17 cellular contexts compared by ENCODE assay signal in genomic region chr3:100810671-100811070, GRCh38.
DNase-seq lines count a peak whose midpoint lies in the region; ATAC-seq and TF ChIP-seq lines count a peak whose summit lies in the region.
"Had no signal": no experiment of that assay in that cellular context is flagged by ENCODE, and none has a peak within 500 bp of the region (broad histone marks: within the 10 kb centered on the region; RNA-seq: fewer than 3 reads in every experiment).

No MANE protein-coding gene starts in this region.

- H3K36me3 ChIP-seq in BJ (ENCODE audit: control insufficient read depth, insufficient read depth, low read length) (no peaks in the 10 kb centered on the region), MG63 (no peaks in the 10 kb centered on the region)
- H3K36me3 ChIP-seq: breast epithelium had no signal

- H3K27me3 Mint-ChIP-seq in osteocyte (ENCODE audit: unreplicated experiment): no peaks in the 10 kb centered on the region

- H3K4me3 ChIP-seq in BJ (ENCODE audit: low read depth, low read length) (no peak overlapping the region), MG63 (no peak overlapping the region)
- H3K4me3 ChIP-seq: breast epithelium, stomach had no signal

- H3K36me3 Mint-ChIP-seq in osteocyte (ENCODE audit: unreplicated experiment): peaks cover 2% of the 10 kb centered on the region

- peaks cover 3% of the 10 kb centered on the region for H3K9me3 Mint-ChIP-seq in osteocyte (ENCODE audit: unreplicated experiment)
- H3K9me3 Mint-ChIP-seq: activated CD4-positive, alpha-beta T cell treated with anti-CD3 and anti-CD28 coated beads, Interleukin-2, amount 10 ng/mL, durations not matched to agents 24 days and 14 days; neural crest cell had no signal

- no peak for ATAC-seq in GM21381 (IDR thresholded peaks at IDR 0.05; ENCODE audit: unreplicated experiment)
- ATAC-seq: esophagus mucosa had no signal

- H3K27me3 ChIP-seq in BJ (ENCODE audit: control insufficient read depth, insufficient read depth, low read length) (no peaks in the 10 kb centered on the region), MG63 (no peaks in the 10 kb centered on the region)
- H3K27me3 ChIP-seq: breast epithelium, stomach had no signal

- CTCF ChIA-PET in BJ (lab: Yijun Ruan, JAX): interaction anchor here (0.6 to 1.2 kb wide), 5 partner anchors 8 to 385 kb away, joined by 3 to 4 read pairs (median 3); no protein-coding TSS in a partner anchor

- TF ChIP-seq CTCF in BJ (IDR thresholded peaks at IDR 0.05; ENCODE audit: insufficient read depth, low read depth, low read length) (no peak), osteocyte (IDR thresholded peaks at IDR 0.05) (no peak)

- peaks cover 17% of the 10 kb centered on the region for H3K4me1 Mint-ChIP-seq in osteocyte (ENCODE audit: unreplicated experiment)
- H3K4me1 Mint-ChIP-seq: activated CD4-positive, alpha-beta T cell treated with anti-CD3 and anti-CD28 coated beads, Interleukin-2, amount 10 ng/mL, durations not matched to agents 24 days and 14 days; neural crest cell had no signal

- H3K27ac Mint-ChIP-seq in osteocyte (ENCODE audit: unreplicated experiment): peak overlapping the region; percentile 83
- H3K27ac Mint-ChIP-seq: activated CD4-positive, alpha-beta T cell treated with anti-CD3 and anti-CD28 coated beads, Interleukin-2, amount 10 ng/mL, durations not matched to agents 24 days and 14 days had no signal

- peak; percentile 26 for DNase-seq in BJ (ENCODE audit: low read depth)
- peak; percentile 39 for DNase-seq in MG63
- DNase-seq in fibroblast of gingiva (ENCODE audit: low read depth): peak; percentile 90
- no peak for DNase-seq in osteocyte (ENCODE audit: extremely low spot score, unreplicated experiment)
- no peak for DNase-seq in stimulated activated CD4-positive, alpha-beta T cell treated with anti-CD3 and anti-CD28 coated beads, Interleukin-4, amount 100 ng/mL, for 4 hours
- no peak for DNase-seq in AML-193 (lab: John Stamatoyannopoulos, UW)
- no peak for DNase-seq in NCI-H187 treated with DMSO at 0.1 percent for 48 hours (lab: John Stamatoyannopoulos, UW)
- DNase-seq: activated CD4-positive, alpha-beta T cell treated with anti-CD3 and anti-CD28 coated beads, Interleukin-2, amount 10 ng/mL, durations not matched to agents 24 days and 14 days; activated CD8-positive, alpha-beta memory T cell treated with anti-CD3 and anti-CD28 coated beads, Interleukin-2, amount 50 U/mL, for 48 hours; C1 segment of cervical spinal cord; NCI-H1436 treated with DMSO at 0.1 percent for 48 hours; NCI-H345; stomach had no signal

- peaks cover 2% of the 10 kb centered on the region; the same call in 1 of the 2 replicates for H3K9me3 ChIP-seq in MG63
- H3K9me3 ChIP-seq: breast epithelium, stomach had no signal

- H3K4me3 Mint-ChIP-seq in osteocyte (ENCODE audit: unreplicated experiment): no peak overlapping the region
- H3K4me3 Mint-ChIP-seq: activated CD4-positive, alpha-beta T cell treated with anti-CD3 and anti-CD28 coated beads, Interleukin-2, amount 10 ng/mL, durations not matched to agents 24 days and 14 days; neural crest cell had no signal

- POLR2A ChIA-PET in BJ (lab: Charles Lee): interaction anchor here (0.6 kb wide), 1 partner anchor 318 kb away, joined by 3 read pairs; the partner anchor contains the start of gene TMEM45A

Comparison
In these comparisons a context has a peak if more than half of its experiments do, and no peak if none do; other contexts are left out.
1. DNase-seq: peak in BJ (single experiment), MG63 (single experiment) and fibroblast of gingiva (single experiment); none in osteocyte (single experiment), stimulated activated CD4-positive, alpha-beta T cell treated with anti-CD3 and anti-CD28 coated beads, Interleukin-4, amount 100 ng/mL, for 4 hours (0 of 2), AML-193 (0 of 2) and NCI-H187 treated with DMSO at 0.1 percent for 48 hours (single experiment).